Comparison of ENCODE assay signal across 1 cellular context in the genomic region with DNA sequence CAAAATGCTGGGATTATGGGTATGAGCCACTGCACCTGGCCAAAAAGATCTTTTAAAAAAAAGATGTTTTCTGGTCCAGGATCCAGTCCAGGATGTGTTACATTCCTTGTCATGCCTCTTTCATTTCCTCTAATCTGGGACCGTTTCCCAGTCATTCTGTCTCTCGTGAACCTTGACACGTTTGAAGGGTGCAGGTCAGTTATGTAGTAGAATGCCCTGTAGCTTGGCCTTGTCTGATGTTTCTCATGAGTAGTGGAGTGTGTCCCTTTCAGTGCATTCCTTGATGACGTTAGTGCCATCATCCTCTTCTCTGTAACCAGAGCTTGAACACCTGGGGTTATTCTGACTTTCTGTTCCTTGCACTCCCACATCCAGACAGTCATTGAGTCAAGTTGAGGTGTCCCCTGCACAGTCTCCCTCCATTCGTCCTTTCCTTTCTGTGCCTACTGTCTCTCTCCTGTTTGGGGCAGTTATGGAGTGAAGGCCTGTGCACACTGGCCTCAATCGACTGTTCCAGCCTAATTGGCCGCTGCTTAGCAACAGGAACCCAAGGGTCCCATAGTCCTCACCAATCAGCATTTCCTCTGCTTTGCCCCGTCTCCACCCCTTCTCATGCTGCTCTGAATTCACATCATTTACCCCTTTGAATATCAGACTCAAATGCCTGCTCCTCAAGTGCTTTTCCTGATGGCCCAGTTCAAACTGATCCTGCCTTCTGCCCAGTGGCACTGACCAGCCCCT.
TF ChIP-seq lines count a peak whose summit lies in the region.

No MANE protein-coding gene starts in this region.

TF ChIP-seq in IMR-90, 13 proteins besides CTCF, POLR2A, EP300 and RAD21:
- TF ChIP-seq MAFK (IDR thresholded peaks at IDR 0.05; ENCODE audit: low read depth, low read length) (no peak), RFX5 (IDR thresholded peaks at IDR 0.05; ENCODE audit: low read depth, low read length) (no peak), CHD1 (IDR thresholded peaks at IDR 0.05; ENCODE audit: low read depth, low read length) (no peak), SMC3 (IDR thresholded peaks at IDR 0.05; ENCODE audit: low read depth, low read length) (no peak), ELK1 (IDR thresholded peaks at IDR 0.05; ENCODE audit: borderline replicate concordance, low read depth, low read length) (no peak), CEBPB (IDR thresholded peaks at IDR 0.05; ENCODE audit: low read depth, low read length) (no peak), RCOR1 (IDR thresholded peaks at IDR 0.05; ENCODE audit: insufficient replicate concordance, low read length) (no peak), USF2 (IDR thresholded peaks at IDR 0.05; ENCODE audit: low read depth, low read length) (no peak), NFE2L2 (IDR thresholded peaks at IDR 0.05; ENCODE audit: low read depth, low read length) (no peak), FOS (IDR thresholded peaks at IDR 0.05; ENCODE audit: low read depth, low read length) (no peak), MAZ (IDR thresholded peaks at IDR 0.05; ENCODE audit: borderline replicate concordance, low read depth, low read length) (no peak), BHLHE40 (IDR thresholded peaks at IDR 0.05; ENCODE audit: low read depth, low read length) (no peak), MXI1 (IDR thresholded peaks at IDR 0.05; ENCODE audit: borderline replicate concordance, low read depth, low read length) (no peak)
TF ChIP-seq in IMR-90: peak in this region for 0.
